In the genomic region with DNA sequence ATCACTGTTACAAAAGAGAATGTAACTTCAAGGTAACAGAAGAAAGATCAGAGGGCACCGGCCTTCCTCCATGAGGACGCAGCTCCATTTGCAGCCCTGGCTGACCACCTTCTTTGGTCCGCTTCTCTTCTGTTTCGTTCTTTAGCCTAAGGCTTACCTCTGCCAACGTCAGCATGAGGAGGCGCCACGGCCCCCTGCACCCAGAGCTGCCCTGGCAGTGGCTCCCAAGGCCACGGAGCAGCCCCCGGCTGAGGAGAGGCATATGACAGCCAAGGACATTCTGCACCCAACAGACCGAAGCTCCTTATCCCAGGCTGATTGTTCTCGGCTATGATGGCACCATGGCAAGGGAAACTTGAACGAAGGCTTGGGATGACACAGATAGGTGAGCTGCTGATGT, we compare ENCODE assay signal across 27 cellular contexts.
"Had no signal": no experiment of that assay in that cellular context is flagged by ENCODE, and none has a peak within 500 bp of the region (broad histone marks: within the 10 kb centered on the region; RNA-seq: fewer than 3 reads in every experiment).

No MANE protein-coding gene starts in this region.

- H3K36me3 Mint-ChIP-seq: activated CD8-positive, alpha-beta memory T cell treated with anti-CD3 and anti-CD28 coated beads, Interleukin-2, amount 10 ng/mL, durations not matched to agents 7 days and 5 days had no signal

- H3K4me3 Mint-ChIP-seq: activated B cell treated with CpG ODN at 0.5 μM for 24 hours; activated CD4-positive, alpha-beta T cell treated with anti-CD3 and anti-CD28 coated beads, Interleukin-2, amount 10 ng/mL, durations not matched to agents 24 days and 14 days; activated CD8-positive, alpha-beta memory T cell treated with anti-CD3 and anti-CD28 coated beads, Interleukin-2, amount 10 ng/mL, durations not matched to agents 7 days and 5 days; activated naive CD8-positive, alpha-beta T cell treated with anti-CD3 and anti-CD28 coated beads, Interleukin-2, amount 50 U/mL, for 24 hours; activated T-cell treated with anti-CD3 and anti-CD28 coated beads, Interleukin-2, amount 50 U/mL, for 24 hours had no signal

- H3K27ac Mint-ChIP-seq: activated B cell treated with CpG ODN at 0.5 μM for 24 hours; activated CD8-positive, alpha-beta memory T cell treated with anti-CD3 and anti-CD28 coated beads, Interleukin-2, amount 10 ng/mL, durations not matched to agents 7 days and 5 days; activated naive CD4-positive, alpha-beta T cell treated with anti-CD3 and anti-CD28 coated beads, Interleukin-2, amount 50 U/mL, for 72 hours; activated T-cell treated with anti-CD3 and anti-CD28 coated beads, Interleukin-2, amount 50 U/mL, for 24 hours had no signal

- H3K27me3 Mint-ChIP-seq: activated B cell treated with CpG ODN at 0.5 μM for 24 hours; activated CD4-positive, alpha-beta T cell treated with anti-CD3 and anti-CD28 coated beads, Interleukin-2, amount 10 ng/mL, durations not matched to agents 24 days and 14 days; activated CD8-positive, alpha-beta memory T cell treated with anti-CD3 and anti-CD28 coated beads, Interleukin-2, amount 10 ng/mL, durations not matched to agents 7 days and 5 days; activated naive CD8-positive, alpha-beta T cell treated with anti-CD3 and anti-CD28 coated beads, Interleukin-2, amount 50 U/mL, for 24 hours; activated T-cell treated with anti-CD3 and anti-CD28 coated beads, Interleukin-2, amount 50 U/mL, for 24 hours had no signal

- H3K27ac ChIP-seq: ascending aorta, body of pancreas had no signal

- H3K4me1 ChIP-seq: ascending aorta had no signal

- H3K9me3 ChIP-seq: ascending aorta, body of pancreas, Peyer's patch had no signal

- H3K9me3 Mint-ChIP-seq: activated B cell treated with CpG ODN at 0.5 μM for 24 hours; activated CD4-positive, alpha-beta T cell treated with anti-CD3 and anti-CD28 coated beads, Interleukin-2, amount 10 ng/mL, durations not matched to agents 24 days and 14 days; activated naive CD4-positive, alpha-beta T cell treated with anti-CD3 and anti-CD28 coated beads, Interleukin-2, amount 50 U/mL, for 72 hours; activated naive CD8-positive, alpha-beta T cell treated with anti-CD3 and anti-CD28 coated beads, Interleukin-2, amount 50 U/mL, for 24 hours; activated T-cell treated with anti-CD3 and anti-CD28 coated beads, Interleukin-2, amount 50 U/mL, for 24 hours had no signal

- H3K4me3 ChIP-seq: ascending aorta, body of pancreas, Peyer's patch had no signal

- DNase-seq: activated B cell treated with CpG ODN at 0.5 μM for 24 hours; activated CD4-positive, alpha-beta T cell treated with anti-CD3 and anti-CD28 coated beads for 1 hour; activated CD4-positive, alpha-beta T cell treated with anti-CD3 and anti-CD28 coated beads, Interleukin-2, amount 10 ng/mL, durations not matched to agents 24 days and 14 days; activated CD4-positive, alpha-beta T cell treated with anti-CD3 and anti-CD28 coated beads, Interleukin-2, amount 50 U/mL, for 48 hours; activated CD8-positive, alpha-beta memory T cell treated with anti-CD3 and anti-CD28 coated beads, Interleukin-2, amount 10 ng/mL, durations not matched to agents 7 days and 5 days; activated effector memory CD4-positive, alpha-beta T cell treated with anti-CD3 and anti-CD28 coated beads, Interleukin-2, amount 50 U/mL, for 16 hours; activated naive CD4-positive, alpha-beta T cell treated with Interleukin-2 at 50 U/mL for 16 hours; activated naive CD8-positive, alpha-beta T cell treated with anti-CD3 and anti-CD28 coated beads, Interleukin-2, amount 50 U/mL, for 24 hours; activated T-cell treated with anti-CD3 and anti-CD28 coated beads, Interleukin-2, amount 50 U/mL, for 24 hours; amniotic stem cell; body of pancreas; KG1; NCI-H1048; NCI-H1417; NCI-H1930; NCI-H2107; NCI-H2171 treated with DMSO at 0.1 percent for 48 hours; NCI-H226; NCI-H526 treated with DMSO at 0.1 percent for 48 hours; NCI-H82; OCI-M1; Peyer's patch; SIG-M5; T-helper 2 cell; T1000 had no signal

- ATAC-seq: activated CD8-positive, alpha-beta memory T cell treated with anti-CD3 and anti-CD28 coated beads, Interleukin-2, amount 10 ng/mL, durations not matched to agents 7 days and 5 days; activated naive CD4-positive, alpha-beta T cell treated with anti-CD3 and anti-CD28 coated beads, Interleukin-2, amount 50 U/mL, for 72 hours; activated naive CD8-positive, alpha-beta T cell treated with anti-CD3 and anti-CD28 coated beads, Interleukin-2, amount 50 U/mL, for 24 hours; body of pancreas had no signal

- H3K36me3 ChIP-seq: ascending aorta, Peyer's patch had no signal

- H3K27me3 ChIP-seq: ascending aorta, body of pancreas, Peyer's patch had no signal
